Comparison of ENCODE assay signal across 19 cellular contexts in the genomic region with DNA sequence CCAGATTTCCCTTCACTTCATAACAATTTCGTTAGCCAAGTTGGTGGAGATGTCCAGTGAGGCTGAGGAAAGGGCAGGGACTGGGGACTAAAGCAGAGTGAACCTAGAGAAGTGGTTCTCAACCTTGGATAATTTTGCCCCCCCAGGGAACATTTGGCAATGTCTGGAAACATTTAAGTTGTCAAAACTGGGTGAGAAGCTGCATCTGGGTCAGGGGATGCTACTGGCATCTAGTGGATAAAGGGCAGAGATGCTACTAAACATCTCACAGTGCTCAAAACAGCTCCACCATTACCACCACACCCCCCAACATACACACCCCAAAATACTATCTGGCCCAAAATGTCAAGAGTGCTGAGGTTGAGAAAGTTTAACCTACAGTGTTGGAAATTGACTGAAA. TPM values are rescaled to one million over a fixed set of nuclear protein-coding genes. Genes with fewer than 3 reads are reported as not detected.
DNase-seq lines count a peak whose midpoint lies in the region; ATAC-seq, FAIRE-seq and TF ChIP-seq lines count a peak whose summit lies in the region.
"Had no signal": no experiment of that assay in that cellular context is flagged by ENCODE, and none has a peak within 500 bp of the region (broad histone marks: within the 10 kb centered on the region; RNA-seq: fewer than 3 reads in every experiment).

No MANE protein-coding gene starts in this region.

- H3K4ac ChIP-seq in H1 (replicated peaks; ENCODE audit: insufficient read length, low read depth, low read length): no peak overlapping the region

- POLR2A ChIA-PET in A673 (lab: Charles Lee; ENCODE audit: low non-redundant PET) (no interaction called here), OCI-LY7 (lab: Charles Lee) (interaction anchor here (0.6 to 0.9 kb wide), 2 partner anchors 10 to 620 kb away, joined by 3 read pairs; no protein-coding TSS in a partner anchor), H1 (lab: Charles Lee; ENCODE audit: partially characterized antibody) (no interaction called here)

- no peak overlapping the region for H3K14ac ChIP-seq in H1 (ENCODE audit: insufficient read length)

- FAIRE-seq in H1 (lab: Jason Lieb, UNC): peak; percentile 80
- FAIRE-seq: colon had no signal

- H3K18ac ChIP-seq in H1 (ENCODE audit: extremely low read depth, low read length): no peak overlapping the region

- H4K91ac ChIP-seq in H1 (replicated peaks; ENCODE audit: insufficient read length, low read length): no peak overlapping the region

- peak; percentile 73 to 78 for TF ChIP-seq RAD21 in H1 (IDR thresholded peaks at IDR 0.05 in 1 of 2, conservative IDR thresholded peaks at IDR 0.05 in 1 of 2; ENCODE audit: low read depth in 2 of 2, low read length in 2 of 2)

- H3K27me3 ChIP-seq in A673 (replicated peaks; ENCODE audit: insufficient read depth, low read depth, low read length, poor library complexity) (no peaks in the 10 kb centered on the region), H1 (replicated peaks in 1 of 4; ENCODE audit: control insufficient read depth in 3 of 4, extremely low read depth in 1 of 4, insufficient read depth in 3 of 4, low read length in 3 of 4) (no peaks in the 10 kb centered on the region)
- H3K27me3 ChIP-seq: suprapubic skin had no signal

- no peak overlapping the region for H3K9ac ChIP-seq in H1 (replicated peaks in 1 of 4; ENCODE audit: extremely low read depth in 1 of 4, low read depth in 3 of 4, low read length in 3 of 4)

- intact Hi-C loops in A673 (cut with micrococcal nuclease; ENCODE audit: unreplicated experiment) (no loop called here), OCI-LY7 (cut with micrococcal nuclease; ENCODE audit: unreplicated experiment) (loop anchor here (10.0 kb wide), 1 partner anchor 520 kb away; no protein-coding TSS in a partner anchor)

- TF ChIP-seq EP300 in H1 (IDR thresholded peaks at IDR 0.05; ENCODE audit: borderline replicate concordance in 1 of 2, low read depth in 2 of 2, low read length in 2 of 2): no peak

- H3K4me3 ChIP-seq in A673 (ENCODE audit: low read depth, low read length, poor library complexity, severe bottlenecking) (no peak overlapping the region), OCI-LY7 (ENCODE audit: low read depth, low read length, poor library complexity, severe bottlenecking) (no peak overlapping the region), H1 (ENCODE audit: extremely low read depth in 1 of 4, insufficient read depth in 2 of 4, low read depth in 3 of 4, low read length in 4 of 4) (no peak overlapping the region)
- H3K4me3 ChIP-seq: suprapubic skin had no signal

- no peaks in the 10 kb centered on the region for H3K9me3 ChIP-seq in A673 (ENCODE audit: low read depth, low read length, poor library complexity, severe bottlenecking)
- H3K9me3 ChIP-seq in OCI-LY7 (ENCODE audit: low read length): no peaks in the 10 kb centered on the region
- H3K9me3 ChIP-seq in H1 (ENCODE audit: insufficient read depth in 2 of 2, low read depth in 1 of 2, low read length in 1 of 2): no peaks in the 10 kb centered on the region
- H3K9me3 ChIP-seq: suprapubic skin had no signal

- H2BK5ac ChIP-seq in H1 (ENCODE audit: low read depth, low read length): no peak overlapping the region

- peak; percentile 33; the same call in 1 of the 2 replicates for TF ChIP-seq CTCF in A673 (conservative IDR thresholded peaks at IDR 0.05; ENCODE audit: low read depth, low read length)
- TF ChIP-seq CTCF in GM12873 (IDR thresholded peaks at IDR 0.05; ENCODE audit: insufficient read depth, low read depth, low read length, missing control alignments): peak; percentile 32
- peak; percentile 41; the same call in 1 of the 2 replicates for TF ChIP-seq CTCF in OCI-LY7 (conservative IDR thresholded peaks at IDR 0.05; ENCODE audit: low read length)
- peak in 2 of 3 experiments; percentile 34 to 48; a peak in 3 of 4 replicates for TF ChIP-seq CTCF in H1 (IDR thresholded peaks at IDR 0.05; ENCODE audit: control extremely low read depth in 1 of 3, insufficient read depth in 1 of 3, low read depth in 1 of 3, low read length in 3 of 3)

- no peak overlapping the region for H2BK20ac ChIP-seq in H1 (ENCODE audit: low read length)

- no peak overlapping the region for H3K23ac ChIP-seq in H1 (ENCODE audit: insufficient read length)

- no peaks in the 10 kb centered on the region for H3K36me3 ChIP-seq in A673 (ENCODE audit: insufficient read depth, low read length, poor library complexity, severe bottlenecking)
- no peaks in the 10 kb centered on the region for H3K36me3 ChIP-seq in OCI-LY7 (ENCODE audit: insufficient read depth, low read length)
- H3K36me3 ChIP-seq in H1 (ENCODE audit: control insufficient read depth in 2 of 4, insufficient read depth in 4 of 4, low read length in 3 of 4): no peaks in the 10 kb centered on the region
- H3K36me3 ChIP-seq: suprapubic skin had no signal

- no peak overlapping the region for H2AFZ ChIP-seq in OCI-LY7 (ENCODE audit: low read length)
- no peak overlapping the region for H2AFZ ChIP-seq in H1 (ENCODE audit: low read length)

- H4K5ac ChIP-seq in H1 (ENCODE audit: insufficient read length, low read depth, low read length): no peak overlapping the region

- no peaks in the 10 kb centered on the region for H3K4me1 ChIP-seq in A673 (ENCODE audit: insufficient read depth, low read length, poor library complexity, severe bottlenecking)
- H3K4me1 ChIP-seq in OCI-LY7 (ENCODE audit: insufficient read depth, low read length, poor library complexity, severe bottlenecking): no peaks in the 10 kb centered on the region
- H3K4me1 ChIP-seq in H1 (replicated peaks in 1 of 4; ENCODE audit: control insufficient read depth in 3 of 4, insufficient read depth in 4 of 4, low read length in 3 of 4): no peaks in the 10 kb centered on the region
- H3K4me1 ChIP-seq: suprapubic skin had no signal

- 13% methylated on average over 1 of the region's 1 CpG; no CpG with 5 or more reads in 1 of the 2 experiments for WGBS in H1 (ENCODE audit: extremely low coverage in 1 of 2, insufficient coverage in 1 of 2, insufficient read length in 1 of 2, insufficient replicate concordance in 2 of 2, low coverage in 1 of 2, low lambda C conversion rate in 2 of 2, missing lambda C conversion rate in 1 of 2), 2 experiments

- no peaks in the 10 kb centered on the region for H3K23me2 ChIP-seq in H1 (ENCODE audit: low read depth, low read length)

- CTCF ChIA-PET in A673 (lab: Charles Lee) (no interaction called here), OCI-LY7 (lab: Charles Lee; ENCODE audit: unreplicated experiment) (interaction anchor here (1.1 kb wide), 1 partner anchor 8 kb away, joined by 4 read pairs; no protein-coding TSS in a partner anchor), H1 (lab: Charles Lee; ENCODE audit: partially characterized antibody) (interaction anchor here (0.7 to 1.7 kb wide), 7 partner anchors 8 to 601 kb away, joined by 3 to 6 read pairs (median 3); no protein-coding TSS in a partner anchor)

- H3K56ac ChIP-seq in H1 (replicated peaks; ENCODE audit: insufficient read length, low read depth, low read length): no peak overlapping the region

- H2BK120ac ChIP-seq in H1 (replicated peaks; ENCODE audit: low read depth, low read length): no peak overlapping the region

- H3K4me2 ChIP-seq in OCI-LY7 (ENCODE audit: low read length) (no peak overlapping the region), H1 (ENCODE audit: insufficient read depth in 1 of 2, low read depth in 2 of 2, low read length in 2 of 2) (no peak overlapping the region)

- H3K79me1 ChIP-seq in H1 (ENCODE audit: low read depth, low read length): no peaks in the 10 kb centered on the region

- no peaks in the 10 kb centered on the region for H3K9me2 ChIP-seq in OCI-LY7 (ENCODE audit: insufficient read depth, low read length)

- H3K79me2 ChIP-seq in OCI-LY7 (ENCODE audit: insufficient read depth, low read depth, low read length) (no peaks in the 10 kb centered on the region), H1 (ENCODE audit: control insufficient read depth in 1 of 2, insufficient read depth in 2 of 2, low read length in 2 of 2) (no peaks in the 10 kb centered on the region)

- no peak for TF ChIP-seq POLR2A in H1 (IDR thresholded peaks at IDR 0.05; ENCODE audit: control extremely low read depth in 1 of 2, low read depth in 2 of 2, low read length in 2 of 2)

- no peak overlapping the region for H2AK5ac ChIP-seq in H1 (ENCODE audit: low read depth, low read length)

- H3K27ac ChIP-seq in A673 (ENCODE audit: low read depth, low read length, poor library complexity, severe bottlenecking): no peak overlapping the region
- no peak overlapping the region for H3K27ac ChIP-seq in OCI-LY7 (ENCODE audit: low read depth, low read length, poor library complexity, severe bottlenecking)
- no peak overlapping the region for H3K27ac ChIP-seq in H1 (ENCODE audit: low read depth, low read length)
- H3K27ac ChIP-seq: suprapubic skin had no signal

- no TSS peak for BruUV-seq in A673 (replicated peaks; lab: Mats Ljungman, UMichigan)
- no TSS peak for BruUV-seq in OCI-LY7 (replicated peaks; lab: Mats Ljungman, UMichigan)

- H2BK12ac ChIP-seq in H1 (ENCODE audit: low read depth, low read length): no peak overlapping the region

- H4K20me1 ChIP-seq in OCI-LY7 (ENCODE audit: insufficient read depth, low read length): no peaks in the 10 kb centered on the region
- H4K20me1 ChIP-seq in H1 (replicated peaks in 1 of 2; ENCODE audit: control insufficient read depth in 1 of 2, insufficient read depth in 2 of 2, low read length in 2 of 2): no peaks in the 10 kb centered on the region

- DNase-seq in A673 (ENCODE audit: low spot score) (peak; percentile 3), OCI-LY7 (ENCODE audit: low spot score) (no peak), H1 (ENCODE audit: low read depth in 1 of 2, low spot score in 2 of 2) (no peak), COLO829 (ENCODE audit: low spot score) (no peak), LoVo (ENCODE audit: low spot score) (no peak)
- DNase-seq: activated CD4-positive, alpha-beta T cell treated with anti-CD3 and anti-CD28 coated beads for 36 hours; activated T-cell treated with anti-CD3 and anti-CD28 coated beads for 4 hours; AML-193; EL; HCEC 1CT; naive B cell had no signal

- H2BK15ac ChIP-seq in H1 (ENCODE audit: low read length): no peak overlapping the region

- ATAC-seq in GM18907 (IDR thresholded peaks at IDR 0.05; ENCODE audit: unreplicated experiment) (no peak), GM21717 (IDR thresholded peaks at IDR 0.05; ENCODE audit: unreplicated experiment) (no peak)
- ATAC-seq: activated CD4-positive, alpha-beta T cell treated with anti-CD3 and anti-CD28 coated beads for 36 hours; left lobe of liver had no signal

- H4K8ac ChIP-seq in H1 (ENCODE audit: extremely low read depth, insufficient read depth, low read length): no peak overlapping the region

RNA-seq across cellular contexts. Expression of a gene that starts 32.0 kb away (rescaled TPM):
- not detected in 2 replicates for total RNA-seq in A673 (2021)
- total RNA-seq in OCI-LY7 (2014; rRNA removed; shearing (Covaris generic)): not detected in 2 replicates
- total RNA-seq in OCI-LY7 (2022): not detected in 2 replicates
- 1.4 TPM in 2 replicates for total RNA-seq in H1 (2021; fragmentation: NEBNext Ultra II Directional; extraction: Animal tissue kit (Norgen Biotek cat#: 25700))
- polyA plus RNA-seq in H1 (2011; rRNA removed): 0.50 and 0.61 TPM in 2 replicates
- 0.58 TPM for polyA plus RNA-seq in H1 (2011; cell fraction: cytosol; rRNA removed)
- 1.1 TPM for polyA plus RNA-seq in H1 (2011; cell fraction: nucleus; rRNA removed)
- polyA plus RNA-seq in H1 (2012, experiment 1 of 2): 0.51 to 0.98 TPM (median 0.72 TPM) in 4 replicates
- 0.29 TPM for polyA plus RNA-seq in H1 (2012, experiment 2 of 2)
- 1.5 TPM for polyA plus RNA-seq in H1 (2013, experiment 1 of 2)
- polyA plus RNA-seq in H1 (2013, experiment 2 of 2): 1.6 TPM
- 0.35 and 0.39 TPM in 2 replicates for polyA minus RNA-seq in H1 (2011; rRNA and poly(A)+ RNA removed)
- polyA minus RNA-seq in H1 (2011; cell fraction: cytosol; rRNA and poly(A)+ RNA removed): not detected
- 1.2 TPM for polyA minus RNA-seq in H1 (2011; cell fraction: nucleus; rRNA and poly(A)+ RNA removed)
- total RNA-seq: activated CD4-positive, alpha-beta T cell treated with anti-CD3 and anti-CD28 coated beads for 36 hours; left lobe of liver; MCF 10A; suprapubic skin had no signal
- polyA plus RNA-seq: esophagus had no signal
